In the genomic region with DNA sequence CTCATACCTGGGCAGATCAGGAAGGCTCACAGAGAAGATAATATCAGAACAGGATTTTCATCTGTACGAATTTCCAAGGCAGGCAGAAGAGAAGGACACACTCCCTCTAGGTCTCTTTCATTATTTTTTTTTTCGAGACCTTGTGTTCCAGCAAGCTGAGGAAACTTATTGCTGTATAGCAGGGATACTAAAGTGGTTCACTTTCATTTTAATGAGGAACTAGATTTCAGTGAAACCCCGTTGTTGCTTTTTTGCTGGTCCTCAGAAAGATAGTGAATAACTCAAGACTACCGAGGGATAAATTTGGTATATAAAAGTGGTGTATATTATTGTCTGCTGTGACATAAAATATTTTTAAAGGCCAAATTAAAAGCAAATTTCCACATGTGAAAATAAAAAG, we compare ENCODE assay signal across 2 cellular contexts.
TF ChIP-seq lines count a peak whose summit lies in the region.

No MANE protein-coding gene starts in this region.

TF ChIP-seq in SK-N-SH, 30 proteins besides CTCF, POLR2A, EP300 and RAD21 (continued from another document):
- TF ChIP-seq YY1 (IDR thresholded peaks at IDR 0.05; ENCODE audit: low read depth): no peak
- TF ChIP-seq TCF12 (IDR thresholded peaks at IDR 0.05): no peak
- no peak for TF ChIP-seq FOXM1 (IDR thresholded peaks at IDR 0.05; ENCODE audit: low read depth)
- no peak for TF ChIP-seq TAF1 (IDR thresholded peaks at IDR 0.05; ENCODE audit: borderline replicate concordance, low read depth, low read length)
- no peak for TF ChIP-seq SMC3 (IDR thresholded peaks at IDR 0.05; ENCODE audit: low read depth, low read length)

TF ChIP-seq in SK-N-SH treated with all-trans-retinoic acid at 6 μM for 48 hours, 23 proteins besides CTCF, POLR2A, EP300 and RAD21 (continued from another document):
- TF ChIP-seq, protein P1, sequence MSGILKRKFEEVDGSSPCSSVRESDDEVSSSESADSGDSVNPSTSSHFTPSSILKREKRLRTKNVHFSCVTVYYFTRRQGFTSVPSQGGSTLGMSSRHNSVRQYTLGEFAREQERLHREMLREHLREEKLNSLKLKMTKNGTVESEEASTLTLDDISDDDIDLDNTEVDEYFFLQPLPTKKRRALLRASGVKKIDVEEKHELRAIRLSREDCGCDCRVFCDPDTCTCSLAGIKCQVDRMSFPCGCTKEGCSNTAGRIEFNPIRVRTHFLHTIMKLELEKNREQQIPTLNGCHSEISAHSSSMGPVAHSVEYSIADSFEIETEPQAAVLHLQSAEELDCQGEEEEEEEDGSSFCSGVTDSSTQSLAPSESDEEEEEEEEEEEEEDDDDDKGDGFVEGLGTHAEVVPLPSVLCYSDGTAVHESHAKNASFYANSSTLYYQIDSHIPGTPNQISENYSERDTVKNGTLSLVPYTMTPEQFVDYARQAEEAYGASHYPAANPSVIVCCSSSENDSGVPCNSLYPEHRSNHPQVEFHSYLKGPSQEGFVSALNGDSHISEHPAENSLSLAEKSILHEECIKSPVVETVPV (CRISPR knock-in tag; IDR thresholded peaks at IDR 0.05): no peak
- no peak for TF ChIP-seq GLIS3 (CRISPR knock-in tag; IDR thresholded peaks at IDR 0.05)
